1 cellular context compared by ENCODE assay signal in the genomic region with DNA sequence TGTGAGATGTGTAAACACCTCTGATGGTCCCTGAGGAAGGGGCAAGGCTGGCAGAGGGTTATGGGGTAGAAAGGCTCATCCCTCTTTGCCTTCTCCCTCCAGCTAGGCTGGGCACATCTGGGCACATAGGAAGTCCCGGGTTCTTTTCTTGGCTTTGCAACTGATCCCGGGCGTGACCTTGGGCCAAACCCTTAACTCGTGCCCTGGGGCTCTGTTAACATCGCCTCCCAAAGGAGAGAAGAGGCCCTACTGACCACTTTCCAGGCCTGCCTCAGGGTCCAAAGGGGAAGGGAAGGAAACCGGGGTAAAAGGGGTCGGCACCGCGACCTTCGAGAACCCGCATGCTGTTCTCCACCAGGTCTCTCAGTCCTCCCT.
TF ChIP-seq lines count a peak whose summit lies in the region.

No MANE protein-coding gene starts in this region.

TF ChIP-seq in endothelial cell of umbilical vein, 7 proteins besides CTCF, POLR2A, EP300 and RAD21:
- TF ChIP-seq GATA2 (IDR thresholded peaks at IDR 0.05; ENCODE audit: insufficient read depth, insufficient read length, low read depth, low read length) (no peak), JUN (IDR thresholded peaks at IDR 0.05; ENCODE audit: borderline replicate concordance, insufficient read depth, insufficient read length, low read depth) (no peak), MYC (IDR thresholded peaks at IDR 0.05; ENCODE audit: low read depth, low read length) (no peak), MAX (IDR thresholded peaks at IDR 0.05; ENCODE audit: insufficient read depth, insufficient read length) (no peak), FOS (IDR thresholded peaks at IDR 0.05; ENCODE audit: borderline replicate concordance, insufficient read depth, low read length) (no peak), POLR2AphosphoS5 (IDR thresholded peaks at IDR 0.05; ENCODE audit: insufficient read depth, low read depth, low read length) (no peak), EZH2 (IDR thresholded peaks at IDR 0.05; ENCODE audit: borderline replicate concordance, low read depth, low read length, severe bottlenecking) (no peak)
